34 cellular contexts compared by ENCODE assay signal in the genomic region with DNA sequence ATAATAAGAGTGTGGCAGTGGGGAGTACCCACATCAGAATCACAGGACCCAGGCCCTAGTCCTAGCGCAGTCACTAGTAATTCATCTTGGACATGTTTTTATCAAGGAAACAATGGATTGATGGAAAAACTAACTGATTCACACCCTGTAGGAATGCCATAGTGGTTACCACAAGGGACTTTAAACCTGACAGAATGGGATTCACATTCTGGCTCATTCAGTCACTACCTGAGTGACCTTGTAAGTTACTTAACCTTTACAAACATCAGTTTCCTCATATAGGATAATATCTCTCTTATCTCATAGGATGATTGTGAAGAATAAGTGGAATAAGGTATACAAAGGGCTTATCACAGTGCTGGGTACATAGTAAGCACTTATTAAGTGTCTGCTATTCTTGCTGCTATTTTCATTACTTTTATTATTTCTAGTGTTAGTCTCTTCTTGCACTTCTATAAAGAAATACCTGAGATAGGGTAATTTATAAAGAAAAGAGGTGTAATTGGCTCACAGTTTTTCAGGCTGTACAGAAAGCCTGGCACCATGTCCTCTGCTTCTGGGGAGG.
"Had no signal": no experiment of that assay in that cellular context is flagged by ENCODE, and none has a peak within 500 bp of the region (broad histone marks: within the 10 kb centered on the region; RNA-seq: fewer than 3 reads in every experiment).

No MANE protein-coding gene starts in this region.

- H3K27me3 ChIP-seq: MG63 had no signal

- H3K9me3 ChIP-seq: MG63 had no signal

- DNase-seq: Karpas-422, Kasumi-1, MG63, MM.1S, MV-4-11, NCI-H1048, NCI-H1092, NCI-H1092 treated with DMSO at 0.1 percent for 48 hours, NCI-H1105, NCI-H1105 treated with DMSO at 0.1 percent for 48 hours, NCI-H1417, NCI-H1417 treated with DMSO at 0.1 percent for 48 hours, NCI-H1436, NCI-H1436 treated with DMSO at 0.1 percent for 48 hours, NCI-H146, NCI-H1694, NCI-H1694 treated with DMSO at 0.1 percent for 48 hours, NCI-H187, NCI-H187 treated with DMSO at 0.1 percent for 48 hours, NCI-H1930, NCI-H2029, NCI-H2029 treated with DMSO at 0.1 percent for 48 hours, NCI-H2081, NCI-H2081 treated with DMSO at 0.1 percent for 48 hours, NCI-H2107, NCI-H2171, NCI-H2171 treated with DMSO at 0.1 percent for 48 hours, NCI-H2227 treated with DMSO at 0.1 percent for 48 hours, NCI-H226, NCI-H345, NCI-H446, NCI-H446 treated with DMSO at 0.1 percent for 48 hours, NCI-H510A, NCI-H510A treated with DMSO at 0.1 percent for 48 hours had no signal

- H3K36me3 ChIP-seq: MG63 had no signal

- H3K4me3 ChIP-seq: MG63 had no signal
